In genomic region chr7:127584648-127585043, GRCh38 we compare ENCODE assay signal across 1 cellular context.
TF ChIP-seq lines count a peak whose summit lies in the region.

No MANE protein-coding gene starts in this region.

TF ChIP-seq in H1, 55 proteins besides CTCF, POLR2A, EP300 and RAD21 (continued from another document):
- TF ChIP-seq, protein P1, sequence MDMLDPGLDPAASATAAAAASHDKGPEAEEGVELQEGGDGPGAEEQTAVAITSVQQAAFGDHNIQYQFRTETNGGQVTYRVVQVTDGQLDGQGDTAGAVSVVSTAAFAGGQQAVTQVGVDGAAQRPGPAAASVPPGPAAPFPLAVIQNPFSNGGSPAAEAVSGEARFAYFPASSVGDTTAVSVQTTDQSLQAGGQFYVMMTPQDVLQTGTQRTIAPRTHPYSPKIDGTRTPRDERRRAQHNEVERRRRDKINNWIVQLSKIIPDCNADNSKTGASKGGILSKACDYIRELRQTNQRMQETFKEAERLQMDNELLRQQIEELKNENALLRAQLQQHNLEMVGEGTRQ (IDR thresholded peaks at IDR 0.05; ENCODE audit: low read length), result no peak
- TF ChIP-seq RXRA (IDR thresholded peaks at IDR 0.05; ENCODE audit: insufficient read depth, low read depth, low read length) (no peak), CTBP2 (IDR thresholded peaks at IDR 0.05; ENCODE audit: borderline replicate concordance, insufficient read depth, insufficient read length, low read length) (no peak), GTF2F1 (IDR thresholded peaks at IDR 0.05; ENCODE audit: borderline replicate concordance, low read depth, low read length) (no peak), KDM1A (IDR thresholded peaks at IDR 0.05; ENCODE audit: borderline replicate concordance, low read length) (no peak), KDM4A (IDR thresholded peaks at IDR 0.05; ENCODE audit: low read depth, low read length, severe bottlenecking) (no peak), POLR2AphosphoS5 (IDR thresholded peaks at IDR 0.05; ENCODE audit: low read depth, low read length) (no peak), SP1 (IDR thresholded peaks at IDR 0.05; ENCODE audit: low read depth, low read length) (no peak), RFX5 (IDR thresholded peaks at IDR 0.05; ENCODE audit: borderline replicate concordance, low read depth, low read length) (no peak), HDAC2 (IDR thresholded peaks at IDR 0.05; ENCODE audit: borderline replicate concordance in 1 of 2, low read depth in 2 of 2, low read length in 2 of 2) (no peak), SIN3A (conservative IDR thresholded peaks at IDR 0.05 in 1 of 2, IDR thresholded peaks at IDR 0.05 in 1 of 2; ENCODE audit: low read depth in 1 of 2, low read length in 2 of 2) (no peak), TBP (IDR thresholded peaks at IDR 0.05; ENCODE audit: low read depth, low read length) (no peak), KDM5A (IDR thresholded peaks at IDR 0.05; ENCODE audit: low read length) (no peak), CEBPB (IDR thresholded peaks at IDR 0.05; ENCODE audit: low read depth, low read length) (no peak)
